9 cellular contexts compared by ENCODE assay signal in genomic region chr22:42018224-42018623, GRCh38. TPM values are rescaled to one million over a fixed set of nuclear protein-coding genes. Genes with fewer than 3 reads are reported as not detected.
"Had no signal": no experiment of that assay in that cellular context is flagged by ENCODE, and none has a peak within 500 bp of the region (broad histone marks: within the 10 kb centered on the region; RNA-seq: fewer than 3 reads in every experiment).

No MANE protein-coding gene starts in this region.

- H3K9me3 Mint-ChIP-seq: GM23338, H9, HFFc6, IgD-negative memory B cell had no signal

- H3K27ac ChIP-seq: HL-60 had no signal

- H3K4me3 ChIP-seq: GM23338 had no signal

- H3K36me3 Mint-ChIP-seq: IgD-negative memory B cell had no signal

- DNase-seq: H9, HCEC 1CT, HFFc6 had no signal

- H3K27me3 Mint-ChIP-seq: IgD-negative memory B cell had no signal

- H3K4me1 Mint-ChIP-seq: GM23338, H9 had no signal

- H3K4me3 Mint-ChIP-seq: GM23338, H9, HFFc6, IgD-negative memory B cell had no signal

- ATAC-seq: GM23338, HepG2 had no signal

- H3K27ac Mint-ChIP-seq: GM23338, HFFc6, IgD-negative memory B cell had no signal

RNA-seq across cellular contexts. Expression of gene WBP2NL, which starts 19.6 kb away (rescaled TPM):
- total RNA-seq: H1, HepG2, HFFc6, HT1080 had no signal

RNA-seq across cellular contexts. Expression of gene SEPTIN3, which starts 49.0 kb away (rescaled TPM):
- total RNA-seq: HepG2, HT1080 had no signal

RNA-seq across cellular contexts. Expression of gene PHETA2, which starts 55.8 kb away (rescaled TPM):
- total RNA-seq: HT1080 had no signal
